Comparison of ENCODE assay signal across 8 cellular contexts in genomic region chr2:88903744-88904353, GRCh38.
DNase-seq lines count a peak whose midpoint lies in the region; ATAC-seq lines count a peak whose summit lies in the region.

No MANE protein-coding gene starts in this region.

- DNase-seq in AG20443 (ENCODE audit: low spot score) (peak; percentile 50), NCI-H345 treated with DMSO at 0.1 percent for 48 hours (lab: John Stamatoyannopoulos, UW; ENCODE audit: unreplicated experiment) (peak; percentile 28), dermis blood vessel endothelial cell (peak; percentile 67), midbrain (lab: John Stamatoyannopoulos, UW) (peak; percentile 36), T1000 (lab: John Stamatoyannopoulos, UW) (no peak), ureter (ENCODE audit: low spot score) (no peak)

- peak; percentile 86 for ATAC-seq in GM18517 (IDR thresholded peaks at IDR 0.05; ENCODE audit: unreplicated experiment)
- ATAC-seq in HG03135 (IDR thresholded peaks at IDR 0.05; ENCODE audit: unreplicated experiment), result no peak

Comparison
In these comparisons a context has a peak if more than half of its experiments do, and no peak if none do; other contexts are left out.
1. DNase-seq: peak in AG20443 (single experiment), NCI-H345 treated with DMSO at 0.1 percent for 48 hours (single experiment), dermis blood vessel endothelial cell (single experiment) and midbrain (single experiment); none in T1000 (single experiment) and ureter (single experiment).